In genomic region chr6:39848171-39848570, GRCh38 we compare ENCODE assay signal across 20 cellular contexts. TPM values are rescaled to one million over a fixed set of nuclear protein-coding genes. Genes with fewer than 3 reads are reported as not detected.
DNase-seq lines count a peak whose midpoint lies in the region; ATAC-seq and TF ChIP-seq lines count a peak whose summit lies in the region.
"Had no signal": no experiment of that assay in that cellular context is flagged by ENCODE, and none has a peak within 500 bp of the region (broad histone marks: within the 10 kb centered on the region; RNA-seq: fewer than 3 reads in every experiment).

No MANE protein-coding gene starts in this region.

- TF ChIP-seq CTCF in HFFc6 (IDR thresholded peaks at IDR 0.05) = no peak

- no peaks in the 10 kb centered on the region for H3K9me3 ChIP-seq in stomach smooth muscle (ENCODE audit: control insufficient read depth in 2 of 2, low read length in 2 of 2)
- H3K9me3 ChIP-seq: A549; BLaER1 treated with 17β-estradiol and CSF1 and Interleukin-3, amounts not matched to agents 10 nM and 100 nM had no signal

- no peaks in the 10 kb centered on the region for H3K9me3 Mint-ChIP-seq in HFFc6

- DNase-seq in HFFc6 (no peak), SW480 (ENCODE audit: low spot score) (no peak), islet precursor cell (no peak)
- DNase-seq: CD8-positive, alpha-beta memory T cell; DND-41; GOT3; NCI-H1436; NCI-H2029 treated with DMSO at 0.1 percent for 48 hours; NCI-H510A; NCI-H774; RPMI8226 had no signal

- H3K36me3 ChIP-seq in stomach smooth muscle (ENCODE audit: control insufficient read depth in 2 of 2, insufficient read depth in 2 of 2, low read length in 2 of 2) = peaks cover 0 to 4% of the 10 kb centered on the region in 2 donors
- H3K36me3 ChIP-seq: BLaER1 treated with 17β-estradiol and CSF1 and Interleukin-3, amounts not matched to agents 10 nM and 100 nM had no signal

- H3K27ac ChIP-seq in cingulate gyrus (ENCODE audit: low read depth, low read length) (peak overlapping the region; percentile 69), layer of hippocampus (ENCODE audit: low read depth, low read length) (peak overlapping the region; percentile 13), stomach smooth muscle (ENCODE audit: low read length) (peak overlapping the region; percentile 18)
- H3K27ac ChIP-seq: A549; BLaER1 treated with 17β-estradiol and CSF1 and Interleukin-3, amounts not matched to agents 10 nM and 100 nM; KMS-11 had no signal

- peaks cover 72% of the 10 kb centered on the region for H3K4me1 ChIP-seq in stomach smooth muscle (ENCODE audit: control insufficient read depth, insufficient read depth, low read length)
- H3K4me1 ChIP-seq: A549 had no signal

- ATAC-seq in HG02938 (IDR thresholded peaks at IDR 0.05; ENCODE audit: unreplicated experiment) (no peak), HG03196 (IDR thresholded peaks at IDR 0.05; ENCODE audit: unreplicated experiment) (no peak)
- ATAC-seq: A549, GM12878 had no signal

- H3K9ac ChIP-seq in stomach smooth muscle (ENCODE audit: low read length in 2 of 2) = no peak overlapping the region
- H3K9ac ChIP-seq: BLaER1 treated with 17β-estradiol and CSF1 and Interleukin-3, amounts not matched to agents 10 nM and 100 nM; KMS-11 had no signal

- peak overlapping the region; percentile 11 to 55 for H3K4me3 ChIP-seq in stomach smooth muscle (ENCODE audit: low read length in 2 of 2)
- H3K4me3 ChIP-seq: A549; BLaER1 treated with 17β-estradiol and CSF1 and Interleukin-3, amounts not matched to agents 10 nM and 100 nM; GM12878 had no signal

- H3K36me3 Mint-ChIP-seq in HFFc6 (ENCODE audit: low read depth) = no peaks in the 10 kb centered on the region; the same call in 1 of the 2 replicates
- H3K36me3 Mint-ChIP-seq: CD8-positive, alpha-beta memory T cell had no signal

- peak overlapping the region; percentile 20; the same call in 1 of the 2 replicates for H3K4me3 Mint-ChIP-seq in HFFc6
- H3K4me3 Mint-ChIP-seq: CD8-positive, alpha-beta memory T cell had no signal

- H3K27me3 Mint-ChIP-seq in HFFc6 (ENCODE audit: insufficient read depth) = peaks cover 12% of the 10 kb centered on the region

- peaks cover 53% of the 10 kb centered on the region for H3K4me1 Mint-ChIP-seq in HFFc6 (ENCODE audit: low read depth)
- H3K4me1 Mint-ChIP-seq: CD8-positive, alpha-beta memory T cell had no signal

- H3K27me3 ChIP-seq in layer of hippocampus (ENCODE audit: control insufficient read depth, insufficient read depth, low read length) (no peaks in the 10 kb centered on the region), stomach smooth muscle (ENCODE audit: control insufficient read depth in 1 of 2, insufficient read depth in 2 of 2, low read length in 2 of 2) (no peaks in the 10 kb centered on the region)
- H3K27me3 ChIP-seq: BLaER1 treated with 17β-estradiol and CSF1 and Interleukin-3, amounts not matched to agents 10 nM and 100 nM had no signal

- H3K27ac Mint-ChIP-seq in HFFc6 = no peak overlapping the region
- H3K27ac Mint-ChIP-seq: CD8-positive, alpha-beta memory T cell had no signal

RNA-seq across cellular contexts. Expression of gene DAAM2, which starts 56.0 kb away (rescaled TPM):
- 1 to 10 TPM; 2.2 to 9.0 (median 8.0) TPM for total RNA-seq in HFFc6 (2021; fragmentation: NEBNext Ultra II Directional; extraction: Animal tissue kit (Norgen Biotek cat#: 25700))
- total RNA-seq: CD8-positive, alpha-beta memory T cell had no signal

Comparison
In these comparisons a context has a peak if more than half of its experiments do, and no peak if none do; other contexts are left out.
1. H3K27ac ChIP-seq: peak in every context shown above with its lines; median percentile 69 in cingulate gyrus; 18 in stomach smooth muscle; 13 in layer of hippocampus.